Comparison of ENCODE assay signal across 1 cellular context in genomic region chr6:26576929-26577719, GRCh38.
TF ChIP-seq lines count a peak whose summit lies in the region.

No MANE protein-coding gene starts in this region.

TF ChIP-seq in K562, 482 proteins besides CTCF, POLR2A, EP300 and RAD21 (continued from another document):
- TF ChIP-seq ZBTB2 (IDR thresholded peaks at IDR 0.05) = no peak; the same call in 1 of the 2 replicates
- TF ChIP-seq SIRT6 (IDR thresholded peaks at IDR 0.05; ENCODE audit: low read depth, low read length) = no peak
- no peak; the same call in 1 of the 2 replicates for TF ChIP-seq DNMT1 (IDR thresholded peaks at IDR 0.05)
